Comparison of ENCODE assay signal across 10 cellular contexts in the genomic region with DNA sequence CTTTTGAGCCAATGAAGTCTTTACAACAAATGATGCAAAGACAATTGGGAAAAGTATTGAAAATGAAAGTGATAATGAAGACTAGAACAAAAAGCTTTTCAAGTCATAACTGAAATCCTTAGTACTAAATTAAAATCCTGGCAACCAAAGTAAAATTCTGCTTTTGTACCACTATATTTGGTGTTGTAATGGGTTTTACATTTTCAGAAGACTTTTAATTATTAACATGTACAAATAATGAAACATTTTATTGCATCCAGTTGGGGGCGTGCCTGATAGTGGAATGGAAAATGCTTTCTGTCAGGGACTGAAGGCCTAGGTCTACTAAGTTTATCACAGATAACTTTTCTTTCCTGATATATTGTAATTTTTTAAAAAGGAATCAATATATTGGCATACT.
DNase-seq lines count a peak whose midpoint lies in the region; ATAC-seq and TF ChIP-seq lines count a peak whose summit lies in the region.
"Had no signal": no experiment of that assay in that cellular context is flagged by ENCODE, and none has a peak within 500 bp of the region (broad histone marks: within the 10 kb centered on the region; RNA-seq: fewer than 3 reads in every experiment).

No MANE protein-coding gene starts in this region.

- TF ChIP-seq CTCF in choroid plexus epithelial cell (conservative IDR thresholded peaks at IDR 0.05; ENCODE audit: low read depth, low read length) (peak; percentile 10), prostate gland (IDR thresholded peaks at IDR 0.05) (peak in 2 of 4 experiments; percentile 37 to 55)

- no peak overlapping the region for H3K27ac ChIP-seq in prostate gland
- H3K27ac ChIP-seq: cardiac muscle cell had no signal

- peak; percentile 56 for ATAC-seq in GM19043 (IDR thresholded peaks at IDR 0.05; ENCODE audit: low read depth, unreplicated experiment)
- ATAC-seq in HG03460 (IDR thresholded peaks at IDR 0.05; ENCODE audit: unreplicated experiment), result no peak
- no peak for ATAC-seq in HG03196 (IDR thresholded peaks at IDR 0.05; ENCODE audit: unreplicated experiment)
- ATAC-seq: activated CD4-positive, CD25-positive, alpha-beta regulatory T cell treated with anti-CD3 and anti-CD28 coated beads, Interleukin-2, amount 50 U/mL, for 24 hours had no signal

- H3K36me3 ChIP-seq in prostate gland, result no peaks in the 10 kb centered on the region

- intact Hi-C loops in prostate gland (cut with DNase I), result loop anchor here (1.0 to 10.0 kb wide), 2 partner anchors 710 to 928 kb away; partner anchors contain the start of gene ZBTB18

- H3K4me3 ChIP-seq in choroid plexus epithelial cell (ENCODE audit: low read depth, low read length) (no peak overlapping the region), prostate gland (no peak overlapping the region)
- H3K4me3 ChIP-seq: cardiac muscle cell had no signal

- no peaks in the 10 kb centered on the region for H3K9me3 ChIP-seq in prostate gland

- DNase-seq in NCI-H128 (lab: John Stamatoyannopoulos, UW; ENCODE audit: unreplicated experiment) (peak; percentile 20), choroid plexus epithelial cell (ENCODE audit: low read depth) (peak; percentile 19), prostate gland (ENCODE audit: low spot score) (peak; percentile 27), activated gamma-delta T cell (lab: John Stamatoyannopoulos, UW) (no peak)
- DNase-seq: NCI-H2029 treated with DMSO at 0.1 percent for 48 hours had no signal

- no peaks in the 10 kb centered on the region for H3K4me1 ChIP-seq in prostate gland (replicated peaks)

- no peaks in the 10 kb centered on the region for H3K27me3 ChIP-seq in prostate gland (replicated peaks; ENCODE audit: insufficient read depth)
- H3K27me3 ChIP-seq: cardiac muscle cell had no signal

- no peak for TF ChIP-seq POLR2A in prostate gland (IDR thresholded peaks at IDR 0.05)

- WGBS in prostate gland, result 24% methylated on average over 1 of the region's 1 CpG
